ENCODE assay signal across 22 cellular contexts in genomic region chr22:27022256-27022655, GRCh38.
DNase-seq lines count a peak whose midpoint lies in the region; ATAC-seq, FAIRE-seq and TF ChIP-seq lines count a peak whose summit lies in the region.
"Had no signal": no experiment of that assay in that cellular context is flagged by ENCODE, and none has a peak within 500 bp of the region (broad histone marks: within the 10 kb centered on the region; RNA-seq: fewer than 3 reads in every experiment).

No MANE protein-coding gene starts in this region.

- H3K9me3 ChIP-seq in astrocyte (ENCODE audit: insufficient read depth, low read depth, low read length) (no peaks in the 10 kb centered on the region), neuronal stem cell (replicated peaks in 1 of 2; ENCODE audit: control insufficient read depth in 2 of 2, insufficient read depth in 1 of 2, low read depth in 1 of 2, low read length in 2 of 2) (no peaks in the 10 kb centered on the region)

- H4K91ac ChIP-seq in neuronal stem cell (ENCODE audit: low read depth, low read length, poor library complexity): no peak overlapping the region

- no peak overlapping the region for H2BK15ac ChIP-seq in neuronal stem cell (ENCODE audit: low read length)

- H4K8ac ChIP-seq in neuronal stem cell (ENCODE audit: low read depth, low read length): no peak overlapping the region

- no peaks in the 10 kb centered on the region for H3K27me3 Mint-ChIP-seq in astrocyte (ENCODE audit: low read depth, unreplicated experiment)

- H3K4me1 Mint-ChIP-seq in astrocyte (ENCODE audit: low read depth, unreplicated experiment): peaks cover 22% of the 10 kb centered on the region
- H3K4me1 Mint-ChIP-seq: CD14-positive monocyte had no signal

- no peaks in the 10 kb centered on the region for H3K36me3 Mint-ChIP-seq in astrocyte (ENCODE audit: low read depth, unreplicated experiment)
- H3K36me3 Mint-ChIP-seq: CD14-positive monocyte had no signal

- peak; percentile 32 for DNase-seq in Caki2 (ENCODE audit: low read depth)
- peak; percentile 23 for DNase-seq in astrocyte (ENCODE audit: low read depth)
- DNase-seq in foreskin keratinocyte: peak in 1 of 2 donors; percentile 2
- DNase-seq in neuronal stem cell (ENCODE audit: low spot score): no peak
- DNase-seq in NCI-H2029 (lab: John Stamatoyannopoulos, UW): no peak
- DNase-seq in SKM-1 (lab: John Stamatoyannopoulos, UW; ENCODE audit: unreplicated experiment): no peak
- DNase-seq: GDM1, GOT3, MV-4-11, NCI-H1417, NCI-H187, NCI-H510A treated with DMSO at 0.1 percent for 48 hours, NCI-H774, OCI-M1, SIG-M5 had no signal

- H3K79me1 ChIP-seq in neuronal stem cell (ENCODE audit: low read depth, low read length): no peaks in the 10 kb centered on the region

- peak overlapping the region; percentile 51 for H3K27ac Mint-ChIP-seq in astrocyte (ENCODE audit: unreplicated experiment)
- H3K27ac Mint-ChIP-seq: CD14-positive monocyte had no signal

- H3K4me1 ChIP-seq in astrocyte (ENCODE audit: insufficient read depth, low read length) (no peaks in the 10 kb centered on the region), foreskin keratinocyte (no peaks in the 10 kb centered on the region), neuronal stem cell (ENCODE audit: control insufficient read depth in 2 of 2, insufficient read depth in 1 of 2, low read depth in 1 of 2, low read length in 2 of 2) (peaks cover 13 to 14% of the 10 kb centered on the region in 2 donors)

- H3K4me3 ChIP-seq in astrocyte (ENCODE audit: insufficient read depth, low read depth, low read length) (no peak overlapping the region), neuronal stem cell (ENCODE audit: low read length in 2 of 2) (no peak overlapping the region)
- H3K4me3 ChIP-seq: K562 had no signal

- H3K36me3 ChIP-seq in astrocyte (ENCODE audit: insufficient read depth, low read length) (no peaks in the 10 kb centered on the region), neuronal stem cell (replicated peaks in 1 of 2; ENCODE audit: control insufficient read depth in 2 of 2, insufficient read depth in 2 of 2, low read length in 2 of 2) (no peaks in the 10 kb centered on the region)

- no peak overlapping the region for H3K18ac ChIP-seq in neuronal stem cell (ENCODE audit: low read length)

- TF ChIP-seq CTCF in astrocyte (IDR thresholded peaks at IDR 0.05; ENCODE audit: insufficient read depth, low read depth, low read length) (no peak), foreskin keratinocyte (conservative IDR thresholded peaks at IDR 0.05) (no peak)

- ATAC-seq in foreskin keratinocyte (peak; percentile 11), HG02973 (IDR thresholded peaks at IDR 0.05; ENCODE audit: unreplicated experiment) (no peak), HG03521 (IDR thresholded peaks at IDR 0.05; ENCODE audit: unreplicated experiment) (no peak)
- ATAC-seq: K562, SK-N-SH treated with all-trans-retinoic acid at 6 μM for 48 hours had no signal

- H3K23ac ChIP-seq in neuronal stem cell (ENCODE audit: low read depth, low read length, poor library complexity): no peak overlapping the region

- H3K27ac ChIP-seq in astrocyte (ENCODE audit: low read depth, low read length) (no peak overlapping the region), foreskin keratinocyte (no peak overlapping the region), neuronal stem cell (replicated peaks; ENCODE audit: low read length) (no peak overlapping the region)
- H3K27ac ChIP-seq: RWPE1 had no signal

- H3K9me3 Mint-ChIP-seq in astrocyte (ENCODE audit: unreplicated experiment): no peaks in the 10 kb centered on the region
- H3K9me3 Mint-ChIP-seq: CD14-positive monocyte had no signal

- no peak for FAIRE-seq in astrocyte (lab: Jason Lieb, UNC)
- FAIRE-seq: GM19239, K562 had no signal

- H2AFZ ChIP-seq in astrocyte (ENCODE audit: low read depth, low read length) (no peak overlapping the region), neuronal stem cell (ENCODE audit: low read length) (no peak overlapping the region)

- H3K4me2 ChIP-seq in astrocyte (ENCODE audit: low read length): no peak overlapping the region
- no peak overlapping the region for H3K4me2 ChIP-seq in neuronal stem cell (ENCODE audit: insufficient read depth, low read length, poor library complexity, severe bottlenecking)

- H2AK5ac ChIP-seq in neuronal stem cell (ENCODE audit: low read depth, low read length): peak overlapping the region; percentile 9

- H4K20me1 ChIP-seq in astrocyte (ENCODE audit: insufficient read depth, low read length): no peaks in the 10 kb centered on the region

- no peak overlapping the region for H3K9ac ChIP-seq in astrocyte (ENCODE audit: low read length)
- H3K9ac ChIP-seq in neuronal stem cell (ENCODE audit: low read depth, low read length, poor library complexity): no peak overlapping the region

- in situ Hi-C loops in Caki2 (cut with HindIII; ENCODE audit: low pct_unique_long_range_greater_than_20kb, low sequenced_read_pairs): no loop called here

- no peak overlapping the region for H2BK120ac ChIP-seq in neuronal stem cell (ENCODE audit: low read depth, low read length)

- H3K4ac ChIP-seq in neuronal stem cell (ENCODE audit: low read length): no peak overlapping the region

- H3K14ac ChIP-seq in neuronal stem cell (ENCODE audit: low read length): no peak overlapping the region

- WGBS in neuronal stem cell (ENCODE audit: extremely low coverage in 2 of 2, insufficient read length in 2 of 2, insufficient replicate concordance in 1 of 2), 2 donors: no CpG with 5 or more reads among the region's 3 CpGs

- H2BK5ac ChIP-seq in neuronal stem cell (ENCODE audit: low read length): no peak overlapping the region

- no peaks in the 10 kb centered on the region for H3K79me2 ChIP-seq in astrocyte (ENCODE audit: insufficient read depth, low read length)

- peak overlapping the region; percentile 43 for H2BK12ac ChIP-seq in neuronal stem cell (ENCODE audit: low read length)

- H3K4me3 Mint-ChIP-seq in astrocyte (ENCODE audit: unreplicated experiment): no peak overlapping the region

- H3K27me3 ChIP-seq in astrocyte (ENCODE audit: insufficient read depth, low read length) (no peaks in the 10 kb centered on the region), foreskin keratinocyte (peaks cover 10% of the 10 kb centered on the region), neuronal stem cell (ENCODE audit: control insufficient read depth in 3 of 3, insufficient read depth in 3 of 3, low read depth in 1 of 3, low read length in 3 of 3) (no peaks in the 10 kb centered on the region)

Comparison
In these comparisons a context has a peak if more than half of its experiments do, and no peak if none do; other contexts are left out.
1. DNase-seq: peak in Caki2 (single experiment) and astrocyte (single experiment); none in neuronal stem cell (single experiment), NCI-H2029 (single experiment) and SKM-1 (single experiment).